Comparison of ENCODE assay signal across 8 cellular contexts in the genomic region with DNA sequence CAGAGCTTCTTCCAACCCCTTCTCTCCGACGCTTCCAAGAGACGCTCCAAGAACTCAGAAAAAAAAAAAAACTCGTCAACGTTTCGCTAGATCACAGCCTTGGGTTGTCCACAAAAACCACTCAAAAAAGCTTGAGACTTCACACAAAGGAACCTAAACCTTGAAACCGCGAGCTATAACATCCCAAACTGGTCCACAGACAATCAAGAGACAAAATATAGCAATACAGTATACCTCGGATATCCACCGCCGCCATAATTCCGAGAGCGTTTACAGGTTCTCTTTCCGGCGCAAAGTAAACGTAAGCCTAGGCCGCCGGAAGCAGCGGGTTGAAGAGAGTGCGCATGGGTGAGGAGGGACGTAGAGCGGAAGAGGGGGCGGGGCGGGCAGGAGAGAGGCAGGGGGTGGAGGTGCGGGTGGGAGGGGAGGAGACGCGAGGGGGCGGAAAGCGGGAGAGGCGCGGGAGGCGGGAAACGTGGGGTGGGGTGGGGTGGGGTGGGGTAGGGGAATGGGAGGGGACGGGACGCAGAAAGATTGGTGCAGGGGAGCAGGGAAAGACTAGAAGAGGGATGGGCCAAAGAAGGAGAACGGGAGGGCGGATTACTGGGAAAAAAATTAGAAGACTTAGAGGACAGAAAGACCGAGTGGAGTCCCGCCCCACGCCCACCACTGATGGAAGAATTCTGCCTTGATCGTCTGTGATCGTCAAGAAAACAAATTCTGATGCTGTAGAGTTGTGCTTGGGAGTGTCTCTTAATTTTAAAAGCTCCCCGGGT. TPM values are rescaled to one million over a fixed set of nuclear protein-coding genes. Genes with fewer than 3 reads are reported as not detected.
A peak's percentile ranks its signal among the peaks of the same experiment; 100 is the strongest.
DNase-seq lines count a peak whose midpoint lies in the region; TF ChIP-seq lines count a peak whose summit lies in the region.

A gene with protein sequence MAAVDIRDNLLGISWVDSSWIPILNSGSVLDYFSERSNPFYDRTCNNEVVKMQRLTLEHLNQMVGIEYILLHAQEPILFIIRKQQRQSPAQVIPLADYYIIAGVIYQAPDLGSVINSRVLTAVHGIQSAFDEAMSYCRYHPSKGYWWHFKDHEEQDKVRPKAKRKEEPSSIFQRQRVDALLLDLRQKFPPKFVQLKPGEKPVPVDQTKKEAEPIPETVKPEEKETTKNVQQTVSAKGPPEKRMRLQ (minus strand): TSS at position 274 of the 776 bp plus-strand sequence. CDS start 18 bp downstream, at position 256.

- H3K27ac Mint-ChIP-seq in activated naive CD4-positive, alpha-beta T cell treated with anti-CD3 and anti-CD28 coated beads, Interleukin-2, amount 10 ng/mL, durations not matched to agents 7 days and 5 days = peak within 1 kb of the TSS; percentile 96

- H3K4me3 ChIP-seq in HFF-Myc (replicated peaks; ENCODE audit: low read depth, low read length) (peak within 1 kb of the TSS; percentile 73), SK-N-SH (ENCODE audit: low read depth in 2 of 2, low read length in 1 of 2) (peak within 1 kb of the TSS; percentile 95 to 97)

- WGBS in SK-N-SH (ENCODE audit: low lambda C conversion rate) = 1% methylated on average over 43 of the region's 43 CpGs

- no peak for TF ChIP-seq RAD21 in SK-N-SH (IDR thresholded peaks at IDR 0.05; ENCODE audit: low read length)

- peak within 1 kb of the TSS; percentile 84 for H3K4me2 ChIP-seq in SK-N-SH

- peaks cover 21% of the 10 kb centered on the region for H3K27me3 Mint-ChIP-seq in activated naive CD4-positive, alpha-beta T cell treated with anti-CD3 and anti-CD28 coated beads, Interleukin-2, amount 10 ng/mL, durations not matched to agents 7 days and 5 days

- no peak for TF ChIP-seq EP300 in SK-N-SH (IDR thresholded peaks at IDR 0.05; ENCODE audit: borderline replicate concordance in 1 of 2, low read depth in 1 of 2, low read length in 1 of 2)

- H3K36me3 Mint-ChIP-seq in activated naive CD4-positive, alpha-beta T cell treated with anti-CD3 and anti-CD28 coated beads, Interleukin-2, amount 10 ng/mL, durations not matched to agents 7 days and 5 days = peaks cover 7% of the 10 kb centered on the region

- H3K27ac ChIP-seq in SK-N-SH (ENCODE audit: low read depth in 2 of 2, low read length in 1 of 2) = peak within 1 kb of the TSS; percentile 65 to 81

- no peaks in the 10 kb centered on the region; the same call in 1 of the 2 replicates for H4K20me1 ChIP-seq in SK-N-SH (ENCODE audit: insufficient read depth)

- H3K4me3 Mint-ChIP-seq in activated naive CD4-positive, alpha-beta T cell treated with anti-CD3 and anti-CD28 coated beads, Interleukin-2, amount 10 ng/mL, durations not matched to agents 7 days and 5 days = peak within 1 kb of the TSS; percentile 99

- H2AFZ ChIP-seq in SK-N-SH (ENCODE audit: low read depth) = peak within 1 kb of the TSS; percentile 98

- H3K9me2 ChIP-seq in SK-N-SH = no peaks in the 10 kb centered on the region

- CTCF ChIA-PET in SK-N-SH (lab: Yijun Ruan, JAX) = interaction anchor here (0.7 to 2.4 kb wide), 6 partner anchors 12 to 355 kb away, joined by 3 to 15 read pairs (median 4); a partner anchor contains a TSS
- CTCF ChIA-PET in activated naive CD4-positive, alpha-beta T cell treated with anti-CD3 and anti-CD28 coated beads, Interleukin-2, amount 10 ng/mL, durations not matched to agents 7 days and 5 days (lab: Charles Lee) = interaction anchor here (0.6 kb wide), 1 partner anchor 74 kb away, joined by 5 read pairs; no protein-coding TSS in a partner anchor

- H3K27me3 ChIP-seq in SK-N-SH (ENCODE audit: insufficient read depth) = no peaks in the 10 kb centered on the region

- POLR2A ChIA-PET in SK-N-SH (lab: Yijun Ruan, JAX) = interaction anchor here (1.0 kb wide), 1 partner anchor 41 kb away, joined by 3 read pairs; a partner anchor contains a TSS

- H3K9ac ChIP-seq in SK-N-SH = peak within 1 kb of the TSS; percentile 91

- no peak for TF ChIP-seq CTCF in HFF-Myc (IDR thresholded peaks at IDR 0.05; ENCODE audit: low read depth, low read length, missing control alignments)
- TF ChIP-seq CTCF in SK-N-SH (IDR thresholded peaks at IDR 0.05) = no peak
- TF ChIP-seq CTCF in subcutaneous adipose tissue (IDR thresholded peaks at IDR 0.05; ENCODE audit: low read depth) = no peak

- H3K36me3 ChIP-seq in SK-N-SH (replicated peaks in 1 of 2; ENCODE audit: control insufficient read depth in 1 of 2, insufficient read depth in 2 of 2, low read length in 1 of 2) = peaks cover 18 to 21% of the 10 kb centered on the region in 2 experiments

- peaks cover 49% of the 10 kb centered on the region for H3K79me2 ChIP-seq in SK-N-SH (ENCODE audit: insufficient read depth)

- H3K4me1 ChIP-seq in SK-N-SH (ENCODE audit: control insufficient read depth in 1 of 2, insufficient read depth in 2 of 2, low read depth in 1 of 2, low read length in 1 of 2) = peaks cover 0 to 14% of the 10 kb centered on the region in 2 experiments; a peak in 2 of 4 replicates

- H3K4me1 Mint-ChIP-seq in activated naive CD4-positive, alpha-beta T cell treated with anti-CD3 and anti-CD28 coated beads, Interleukin-2, amount 10 ng/mL, durations not matched to agents 7 days and 5 days = peaks cover 40% of the 10 kb centered on the region

- DNase-seq in GF-D8 (lab: John Stamatoyannopoulos, UW) = peak; percentile 37
- peak; percentile 71 for DNase-seq in HFF-Myc (ENCODE audit: extremely low read depth, low read depth)
- peak; percentile 94 for DNase-seq in NCI-H1092 treated with DMSO at 0.1 percent for 48 hours (lab: John Stamatoyannopoulos, UW)
- peak; percentile 96 for DNase-seq in SK-N-SH
- DNase-seq in activated naive CD4-positive, alpha-beta T cell treated with anti-CD3 and anti-CD28 coated beads, Interleukin-2, amount 10 ng/mL, durations not matched to agents 7 days and 5 days = peak; percentile 97
- DNase-seq in globus pallidus (ENCODE audit: low spot score) = peak; percentile 90
- peak; percentile 56 for DNase-seq in non-pigmented ciliary epithelial cell (ENCODE audit: low read depth)

- H3F3A ChIP-seq in SK-N-SH (replicated peaks; ENCODE audit: insufficient read depth) = peaks cover 3% of the 10 kb centered on the region

- H3K9me3 ChIP-seq in SK-N-SH = no peaks in the 10 kb centered on the region

- no peaks in the 10 kb centered on the region for H3K9me3 Mint-ChIP-seq in activated naive CD4-positive, alpha-beta T cell treated with anti-CD3 and anti-CD28 coated beads, Interleukin-2, amount 10 ng/mL, durations not matched to agents 7 days and 5 days

TF ChIP-seq in SK-N-SH, 30 proteins besides CTCF, POLR2A, EP300 and RAD21 (continues in another document):
- peak; percentile 89 for TF ChIP-seq POLR2AphosphoS5 (IDR thresholded peaks at IDR 0.05; ENCODE audit: low read depth, low read length)
- TF ChIP-seq, protein P1, sequence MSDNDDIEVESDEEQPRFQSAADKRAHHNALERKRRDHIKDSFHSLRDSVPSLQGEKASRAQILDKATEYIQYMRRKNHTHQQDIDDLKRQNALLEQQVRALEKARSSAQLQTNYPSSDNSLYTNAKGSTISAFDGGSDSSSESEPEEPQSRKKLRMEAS (IDR thresholded peaks at IDR 0.05; ENCODE audit: low read depth) = peak; percentile 79
- TF ChIP-seq, protein P2, sequence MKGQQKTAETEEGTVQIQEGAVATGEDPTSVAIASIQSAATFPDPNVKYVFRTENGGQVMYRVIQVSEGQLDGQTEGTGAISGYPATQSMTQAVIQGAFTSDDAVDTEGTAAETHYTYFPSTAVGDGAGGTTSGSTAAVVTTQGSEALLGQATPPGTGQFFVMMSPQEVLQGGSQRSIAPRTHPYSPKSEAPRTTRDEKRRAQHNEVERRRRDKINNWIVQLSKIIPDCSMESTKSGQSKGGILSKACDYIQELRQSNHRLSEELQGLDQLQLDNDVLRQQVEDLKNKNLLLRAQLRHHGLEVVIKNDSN (IDR thresholded peaks at IDR 0.05; ENCODE audit: borderline replicate concordance, low read depth) = no peak
- TF ChIP-seq, protein P3, sequence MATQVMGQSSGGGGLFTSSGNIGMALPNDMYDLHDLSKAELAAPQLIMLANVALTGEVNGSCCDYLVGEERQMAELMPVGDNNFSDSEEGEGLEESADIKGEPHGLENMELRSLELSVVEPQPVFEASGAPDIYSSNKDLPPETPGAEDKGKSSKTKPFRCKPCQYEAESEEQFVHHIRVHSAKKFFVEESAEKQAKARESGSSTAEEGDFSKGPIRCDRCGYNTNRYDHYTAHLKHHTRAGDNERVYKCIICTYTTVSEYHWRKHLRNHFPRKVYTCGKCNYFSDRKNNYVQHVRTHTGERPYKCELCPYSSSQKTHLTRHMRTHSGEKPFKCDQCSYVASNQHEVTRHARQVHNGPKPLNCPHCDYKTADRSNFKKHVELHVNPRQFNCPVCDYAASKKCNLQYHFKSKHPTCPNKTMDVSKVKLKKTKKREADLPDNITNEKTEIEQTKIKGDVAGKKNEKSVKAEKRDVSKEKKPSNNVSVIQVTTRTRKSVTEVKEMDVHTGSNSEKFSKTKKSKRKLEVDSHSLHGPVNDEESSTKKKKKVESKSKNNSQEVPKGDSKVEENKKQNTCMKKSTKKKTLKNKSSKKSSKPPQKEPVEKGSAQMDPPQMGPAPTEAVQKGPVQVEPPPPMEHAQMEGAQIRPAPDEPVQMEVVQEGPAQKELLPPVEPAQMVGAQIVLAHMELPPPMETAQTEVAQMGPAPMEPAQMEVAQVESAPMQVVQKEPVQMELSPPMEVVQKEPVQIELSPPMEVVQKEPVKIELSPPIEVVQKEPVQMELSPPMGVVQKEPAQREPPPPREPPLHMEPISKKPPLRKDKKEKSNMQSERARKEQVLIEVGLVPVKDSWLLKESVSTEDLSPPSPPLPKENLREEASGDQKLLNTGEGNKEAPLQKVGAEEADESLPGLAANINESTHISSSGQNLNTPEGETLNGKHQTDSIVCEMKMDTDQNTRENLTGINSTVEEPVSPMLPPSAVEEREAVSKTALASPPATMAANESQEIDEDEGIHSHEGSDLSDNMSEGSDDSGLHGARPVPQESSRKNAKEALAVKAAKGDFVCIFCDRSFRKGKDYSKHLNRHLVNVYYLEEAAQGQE (IDR thresholded peaks at IDR 0.05; ENCODE audit: low read depth, low read length) = 0 out of 2 replicates have a peak, but pooled peaks have one; percentile 38
- TF ChIP-seq, protein P4, sequence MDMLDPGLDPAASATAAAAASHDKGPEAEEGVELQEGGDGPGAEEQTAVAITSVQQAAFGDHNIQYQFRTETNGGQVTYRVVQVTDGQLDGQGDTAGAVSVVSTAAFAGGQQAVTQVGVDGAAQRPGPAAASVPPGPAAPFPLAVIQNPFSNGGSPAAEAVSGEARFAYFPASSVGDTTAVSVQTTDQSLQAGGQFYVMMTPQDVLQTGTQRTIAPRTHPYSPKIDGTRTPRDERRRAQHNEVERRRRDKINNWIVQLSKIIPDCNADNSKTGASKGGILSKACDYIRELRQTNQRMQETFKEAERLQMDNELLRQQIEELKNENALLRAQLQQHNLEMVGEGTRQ (IDR thresholded peaks at IDR 0.05; ENCODE audit: borderline replicate concordance, low read depth, low read length) = no peak
- TF ChIP-seq FOXM1 (IDR thresholded peaks at IDR 0.05; ENCODE audit: low read depth) = no peak

RNA-seq across cellular contexts. Expression of the gene that starts here (rescaled TPM):
- 24.2 and 31.1 TPM in 2 replicates for polyA plus RNA-seq in SK-N-SH (2012; rRNA removed)
- polyA plus RNA-seq in SK-N-SH (2012; cell fraction: cytosol; rRNA removed) = 34.3 and 46.5 TPM in 2 replicates
- 19.1 and 33.8 TPM in 2 replicates for polyA plus RNA-seq in SK-N-SH (2012; cell fraction: nucleus; rRNA removed)
- total RNA-seq in subcutaneous adipose tissue = 10 to 100 TPM; 28.2 to 43.9 (median 35.5) TPM

Comparison
In these comparisons a context has a peak if more than half of its experiments do, and no peak if none do; other contexts are left out.
1. Peak in every context shown above with its lines: DNase-seq, H3K4me3 ChIP-seq and H3K27ac ChIP-seq.
2. DNase-seq: peak in every context shown above with its lines; median percentile 97 in activated naive CD4-positive, alpha-beta T cell treated with anti-CD3 and anti-CD28 coated beads, Interleukin-2, amount 10 ng/mL, durations not matched to agents 7 days and 5 days; 96 in SK-N-SH; 94 in NCI-H1092 treated with DMSO at 0.1 percent for 48 hours; 90 in globus pallidus; 71 in HFF-Myc; 56 in non-pigmented ciliary epithelial cell; 37 in GF-D8.